In the genomic region with DNA sequence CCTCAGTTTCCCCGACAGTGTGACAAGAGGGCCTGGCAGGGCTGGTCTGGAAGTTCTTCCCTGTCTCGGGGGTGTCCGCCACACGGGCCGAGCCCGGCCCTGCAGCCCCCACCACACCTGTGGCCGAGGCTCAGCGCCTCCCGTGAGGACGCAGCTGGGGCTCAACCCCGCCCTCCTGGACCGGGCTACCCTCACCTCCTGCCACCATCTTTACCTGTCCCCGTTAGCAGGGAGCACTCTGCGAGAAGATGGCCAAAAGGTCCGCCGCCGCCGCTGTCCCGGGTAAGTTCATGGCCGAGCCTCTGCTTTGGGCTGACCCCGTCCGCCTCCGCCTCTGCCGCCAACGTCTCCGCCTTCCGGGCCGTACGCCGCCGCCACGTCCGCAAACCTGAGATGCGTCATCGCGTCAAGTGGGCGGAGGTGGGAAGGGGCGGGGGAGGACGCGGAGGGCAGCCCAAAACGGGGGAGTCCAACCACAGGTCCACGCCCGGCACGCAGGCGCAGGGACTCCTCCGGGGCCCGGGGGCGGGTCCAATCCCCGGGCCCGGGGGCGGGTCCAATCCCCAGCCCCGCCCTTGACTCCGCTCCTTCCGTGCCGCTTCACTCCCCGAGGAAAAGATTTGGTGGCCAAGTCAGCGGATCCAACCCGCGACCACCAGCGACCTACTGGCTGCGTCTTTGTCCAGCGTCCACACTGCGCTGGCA, we compare ENCODE assay signal across 8 cellular contexts. TPM values are rescaled to one million over a fixed set of nuclear protein-coding genes. Genes with fewer than 3 reads are reported as not detected.
DNase-seq lines count a peak whose midpoint lies in the region; ATAC-seq and TF ChIP-seq lines count a peak whose summit lies in the region.

Gene LYSMD3, minus strand, starts transcription at position 351 of the 705 bp plus-strand sequence. CDS start 4,295 bp downstream, outside the sequence.

- peak within 1 kb of the TSS; percentile 85 for H3K14ac ChIP-seq in H9 (ENCODE audit: insufficient read depth, low read length)

- no peaks in the 10 kb centered on the region for H4K20me1 ChIP-seq in H9 (ENCODE audit: control insufficient read depth, insufficient read depth, insufficient read length)

- peak within 1 kb of the TSS; percentile 98 for H3K4me2 ChIP-seq in H9 (ENCODE audit: insufficient read depth, insufficient read length, low read length)

- no peaks in the 10 kb centered on the region; the same call in 1 of the 2 replicates for H3K79me2 ChIP-seq in H9 (ENCODE audit: insufficient read depth, low read length)

- H3K4me3 ChIP-seq in MG63 (peak within 1 kb of the TSS; percentile 85), neuron (ENCODE audit: low read length) (peak within 1 kb of the TSS; percentile 95), subcutaneous abdominal adipose tissue (ENCODE audit: low read depth in 1 of 5, low read length in 5 of 5) (peak within 1 kb of the TSS; percentile 92 to 99 (median 98))

- H3K18ac ChIP-seq in H9 (ENCODE audit: insufficient read length, low read depth, low read length) = peak within 1 kb of the TSS; percentile 82

- no peaks in the 10 kb centered on the region for H3K27me3 Mint-ChIP-seq in H9 (ENCODE audit: low read depth)

- H3K23ac ChIP-seq in H9 (ENCODE audit: insufficient read length, low read depth, low read length) = no peak within 1 kb of the TSS

- H3K27ac Mint-ChIP-seq in H9 = peak within 1 kb of the TSS; percentile 94 to 98 (median 96)

- no peak within 1 kb of the TSS for H3K4ac ChIP-seq in H9 (ENCODE audit: low read depth, low read length)

- H3K9ac ChIP-seq in ES-I3 (ENCODE audit: low read depth, low read length) (peak within 1 kb of the TSS; percentile 100), H9 (ENCODE audit: extremely low read depth, insufficient read length, low read length) (peak within 1 kb of the TSS; percentile 86), subcutaneous abdominal adipose tissue (ENCODE audit: low read length in 5 of 5) (peak within 1 kb of the TSS; percentile 87 to 99 (median 97))

- H2AFZ ChIP-seq in H9 (ENCODE audit: low read length) (peak within 1 kb of the TSS; percentile 99), neuron (ENCODE audit: low read depth, low read length) (peak within 1 kb of the TSS; percentile 81)

- H3T11ph ChIP-seq in H9 (ENCODE audit: low read length) = no peak within 1 kb of the TSS

- H4K91ac ChIP-seq in H9 (ENCODE audit: insufficient read length, low read depth, low read length) = no peak within 1 kb of the TSS

- DNase-seq in H9 (peak; percentile 98), MG63 (peak; percentile 99), SIG-M5 treated with dmso at 0.1 percent for 504 hours (lab: John Stamatoyannopoulos, UW; ENCODE audit: unreplicated experiment) (peak; percentile 95), foreskin keratinocyte (peak; percentile 85 to 91)
- peak; percentile 93 for DNase-seq in activated gamma-delta T cell treated with anti-CD3 and anti-CD28 coated beads, Interleukin-2, amount 50 U/mL, for 16 hours (ENCODE audit: low read depth)

- no peak within 1 kb of the TSS for H2BK15ac ChIP-seq in H9 (ENCODE audit: low read depth, low read length)

- H3K56ac ChIP-seq in H9 (ENCODE audit: insufficient read length, low read depth, low read length) = no peak within 1 kb of the TSS

- peaks cover 3% of the 10 kb centered on the region; the same call in 1 of the 2 replicates for H3K36me3 ChIP-seq in ES-I3 (ENCODE audit: insufficient read depth, low read length)
- H3K36me3 ChIP-seq in MG63 = peaks cover 11% of the 10 kb centered on the region
- H3K36me3 ChIP-seq in neuron (ENCODE audit: insufficient read depth, low read length) = peaks cover 7% of the 10 kb centered on the region
- peaks cover 0 to 4% (median 4%) of the 10 kb centered on the region in 5 donors for H3K36me3 ChIP-seq in subcutaneous abdominal adipose tissue (ENCODE audit: control insufficient read depth in 5 of 5, insufficient read depth in 5 of 5, low read length in 5 of 5)

- H4K5ac ChIP-seq in H9 (ENCODE audit: insufficient read length, low read depth, low read length) = no peak within 1 kb of the TSS

- no peak within 1 kb of the TSS for H4K8ac ChIP-seq in H9 (replicated peaks; ENCODE audit: insufficient read length, low read depth, low read length)

- WGBS in H9 (ENCODE audit: extremely low coverage, insufficient read length, low lambda C conversion rate) = no CpG with 5 or more reads among the region's 63 CpGs

- H3K23me2 ChIP-seq in H9 (ENCODE audit: insufficient read length, low read depth, low read length, poor library complexity, severe bottlenecking) = peaks cover 10% of the 10 kb centered on the region

- H3K4me1 ChIP-seq in ES-I3 (ENCODE audit: insufficient read depth, low read length) (peaks cover 4% of the 10 kb centered on the region; the same call in 1 of the 2 replicates), H9 (ENCODE audit: insufficient read depth, low read length) (0 out of 2 replicates have a peak, but pooled peaks cover 2% of the 10 kb centered on the region), foreskin keratinocyte (peaks cover 25% of the 10 kb centered on the region), neuron (ENCODE audit: insufficient read depth, low read length) (peaks cover 40% of the 10 kb centered on the region), subcutaneous abdominal adipose tissue (ENCODE audit: control insufficient read depth in 5 of 5, insufficient read depth in 5 of 5, low read length in 5 of 5) (peaks cover 2 to 35% (median 31%) of the 10 kb centered on the region in 5 donors)

- no peak within 1 kb of the TSS for H2BK5ac ChIP-seq in H9 (ENCODE audit: insufficient read length, low read length)

- H3K9me3 ChIP-seq in ES-I3 (ENCODE audit: control insufficient read depth, insufficient read depth, low read length) (no peaks in the 10 kb centered on the region), H9 (ENCODE audit: control insufficient read depth, low read depth, low read length) (no peaks in the 10 kb centered on the region), MG63 (no peaks in the 10 kb centered on the region), neuron (ENCODE audit: low read length) (no peaks in the 10 kb centered on the region), subcutaneous abdominal adipose tissue (ENCODE audit: control insufficient read depth in 5 of 5, low read length in 5 of 5) (no peaks in the 10 kb centered on the region)

- H3K9me3 Mint-ChIP-seq in H9 = no peaks in the 10 kb centered on the region

- ATAC-seq in foreskin keratinocyte = peak; percentile 92

- peaks cover 5 to 18% (median 5%) of the 10 kb centered on the region in 3 experiments; a peak in 6 of 7 replicates for H3K36me3 Mint-ChIP-seq in H9 (ENCODE audit: insufficient read depth in 1 of 3, low read depth in 3 of 3)

- no peak within 1 kb of the TSS for H2BK120ac ChIP-seq in H9 (ENCODE audit: low read depth, low read length, poor library complexity, severe bottlenecking)

- H2BK20ac ChIP-seq in H9 (ENCODE audit: low read depth, low read length, poor library complexity, severe bottlenecking) = no peak within 1 kb of the TSS

- no peaks in the 10 kb centered on the region for H3K27me3 ChIP-seq in H9 (ENCODE audit: insufficient read depth, low read length)
- H3K27me3 ChIP-seq in MG63 = peaks cover 26% of the 10 kb centered on the region
- peaks cover 22% of the 10 kb centered on the region for H3K27me3 ChIP-seq in foreskin keratinocyte
- no peaks in the 10 kb centered on the region for H3K27me3 ChIP-seq in neuron (ENCODE audit: insufficient read depth, low read length)
- H3K27me3 ChIP-seq in subcutaneous abdominal adipose tissue (ENCODE audit: control insufficient read depth in 5 of 5, insufficient read depth in 4 of 5, low read length in 5 of 5) = no peaks in the 10 kb centered on the region

- H3K4me1 Mint-ChIP-seq in H9 = peaks cover 22 to 31% of the 10 kb centered on the region in 2 experiments

- TF ChIP-seq CTCF in H9 (conservative IDR thresholded peaks at IDR 0.05) (no peak), foreskin keratinocyte (conservative IDR thresholded peaks at IDR 0.05) (no peak)

- no peaks in the 10 kb centered on the region for H3K79me1 ChIP-seq in H9 (ENCODE audit: insufficient read depth, low read depth, low read length, poor library complexity, severe bottlenecking)

- H3K27ac ChIP-seq in H9 (ENCODE audit: insufficient read length, low read depth, low read length) (peak within 1 kb of the TSS; percentile 71), foreskin keratinocyte (peak within 1 kb of the TSS; percentile 62), subcutaneous abdominal adipose tissue (ENCODE audit: low read depth, low read length) (peak within 1 kb of the TSS; percentile 80)

- H3K4me3 Mint-ChIP-seq in H9 = peak within 1 kb of the TSS; percentile 93 to 96

- no peak within 1 kb of the TSS for H2AK5ac ChIP-seq in H9 (ENCODE audit: insufficient read length, low read length)

- H2BK12ac ChIP-seq in H9 (ENCODE audit: insufficient read length, low read depth, low read length) = no peak within 1 kb of the TSS

RNA-seq across cellular contexts. Expression of gene LYSMD3, which starts in this region (rescaled TPM):
- total RNA-seq in H9 (2021) (14.0 and 16.5 TPM in 2 replicates), foreskin keratinocyte (14.9 and 15.7 TPM in 2 replicates)
- 5.1 and 8.5 TPM in 2 replicates for total RNA-seq in MG63 (2014; rRNA removed; shearing (Covaris generic); ENCODE audit: low replicate concordance)
- 4.0 and 4.7 TPM in 2 replicates for polyA plus RNA-seq in foreskin keratinocyte

Comparison
In these comparisons a context has a peak if more than half of its experiments do, and no peak if none do; other contexts are left out.
1. Peak in every context shown above with its lines: DNase-seq, ATAC-seq, H3K4me3 ChIP-seq and H3K27ac ChIP-seq.